In genomic region chr11:494761-495536, GRCh38 we compare ENCODE assay signal across 16 cellular contexts. TPM values are rescaled to one million over a fixed set of nuclear protein-coding genes. Genes with fewer than 3 reads are reported as not detected.
DNase-seq lines count a peak whose midpoint lies in the region; ATAC-seq and TF ChIP-seq lines count a peak whose summit lies in the region.
"Had no signal": no experiment of that assay in that cellular context is flagged by ENCODE, and none has a peak within 500 bp of the region (broad histone marks: within the 10 kb centered on the region; RNA-seq: fewer than 3 reads in every experiment).

No MANE protein-coding gene starts in this region.

- peaks cover 55% of the 10 kb centered on the region for H3K36me3 ChIP-seq in RWPE2 (ENCODE audit: low read depth)
- peaks cover 8 to 90% of the 10 kb centered on the region in 2 donors for H3K36me3 ChIP-seq in psoas muscle (ENCODE audit: insufficient read depth in 1 of 2, low read depth in 1 of 2)

- H3K4me3 Mint-ChIP-seq in glutamatergic neuron (ENCODE audit: unreplicated experiment), result no peak overlapping the region
- H3K4me3 Mint-ChIP-seq in naive thymus-derived CD8-positive, alpha-beta T cell, result no peak overlapping the region
- H3K4me3 Mint-ChIP-seq: CD4-positive, alpha-beta memory T cell; memory B cell; T-helper 17 cell had no signal

- no peaks in the 10 kb centered on the region for H3K9me3 ChIP-seq in RWPE2 (ENCODE audit: severe bottlenecking)
- H3K9me3 ChIP-seq in psoas muscle, result no peaks in the 10 kb centered on the region
- H3K9me3 ChIP-seq: stomach had no signal

- peaks cover 24% of the 10 kb centered on the region for H3K9me3 Mint-ChIP-seq in glutamatergic neuron (ENCODE audit: unreplicated experiment)
- H3K9me3 Mint-ChIP-seq in naive thymus-derived CD8-positive, alpha-beta T cell, result no peaks in the 10 kb centered on the region
- H3K9me3 Mint-ChIP-seq: CD4-positive, alpha-beta memory T cell; memory B cell had no signal

- ATAC-seq in RWPE2 (ENCODE audit: low read depth), result no peak; the same call in 2 of the 3 replicates
- peak; percentile 38 to 75 (median 62) for ATAC-seq in psoas muscle
- ATAC-seq in naive thymus-derived CD8-positive, alpha-beta T cell, result no peak
- ATAC-seq in GM21723 (IDR thresholded peaks at IDR 0.05; ENCODE audit: unreplicated experiment), result no peak
- ATAC-seq in GM18861 (IDR thresholded peaks at IDR 0.05; ENCODE audit: unreplicated experiment), result no peak
- ATAC-seq: T-helper 17 cell had no signal

- H3K27ac ChIP-seq in RWPE2 (ENCODE audit: poor library complexity, severe bottlenecking) (no peak overlapping the region), psoas muscle (peak overlapping the region; percentile 46)
- H3K27ac ChIP-seq: epithelial cell of prostate, stomach had no signal

- peaks cover 25% of the 10 kb centered on the region for H3K27me3 Mint-ChIP-seq in glutamatergic neuron (ENCODE audit: unreplicated experiment)
- H3K27me3 Mint-ChIP-seq in naive thymus-derived CD8-positive, alpha-beta T cell, result no peaks in the 10 kb centered on the region
- H3K27me3 Mint-ChIP-seq: CD4-positive, alpha-beta memory T cell; memory B cell; T-helper 17 cell had no signal

- peak overlapping the region; percentile 43 for H3K27ac Mint-ChIP-seq in glutamatergic neuron (ENCODE audit: unreplicated experiment)
- peak overlapping the region in 4 of 10 donors; percentile 48 to 76 (median 64) for H3K27ac Mint-ChIP-seq in naive thymus-derived CD8-positive, alpha-beta T cell
- H3K27ac Mint-ChIP-seq: memory B cell, T-helper 17 cell had no signal

- H3K4me1 ChIP-seq in RWPE2 (ENCODE audit: insufficient read depth, poor library complexity, severe bottlenecking) (no peaks in the 10 kb centered on the region), psoas muscle (no peaks in the 10 kb centered on the region)
- H3K4me1 ChIP-seq: stomach had no signal

- intact Hi-C loops in psoas muscle (cut with DNase I), result loop anchor here in 1 of 2 donors (5.0 kb wide), 1 partner anchor 38 kb away; no protein-coding TSS in a partner anchor

- peaks cover 4% of the 10 kb centered on the region for H3K4me1 Mint-ChIP-seq in glutamatergic neuron (ENCODE audit: low read depth, unreplicated experiment)
- peaks cover 0 to 9% (median 4%) of the 10 kb centered on the region in 4 donors for H3K4me1 Mint-ChIP-seq in naive thymus-derived CD8-positive, alpha-beta T cell

- POLR2A ChIA-PET in naive thymus-derived CD8-positive, alpha-beta T cell (lab: Charles Lee), result interaction anchor here (0.7 to 0.9 kb wide), 4 partner anchors 8 to 55 kb away, joined by 3 to 4 read pairs (median 3); no protein-coding TSS in a partner anchor

- H3K4me3 ChIP-seq in RWPE2 (ENCODE audit: severe bottlenecking) (no peak overlapping the region), psoas muscle (no peak overlapping the region)
- H3K4me3 ChIP-seq: stomach had no signal

- WGBS in psoas muscle, 3 donors, result 47 to 62% (median 59%) methylated on average over 29 to 37 of the region's 37 CpGs

- H3K36me3 Mint-ChIP-seq in glutamatergic neuron (ENCODE audit: unreplicated experiment), result peaks cover 17% of the 10 kb centered on the region
- H3K36me3 Mint-ChIP-seq in naive thymus-derived CD8-positive, alpha-beta T cell, result peaks cover 0 to 50% (median 10%) of the 10 kb centered on the region in 3 donors

- DNase-seq in DMS53 treated with DMSO at 0.1 percent for 48 hours (lab: John Stamatoyannopoulos, UW; ENCODE audit: unreplicated experiment) (peak; percentile 92), RWPE2 (ENCODE audit: low spot score) (peak; percentile 70), glutamatergic neuron (peak; percentile 31), psoas muscle (peak; percentile 54 to 57)
- DNase-seq in naive thymus-derived CD8-positive, alpha-beta T cell, result no peak
- DNase-seq: activated effector memory CD4-positive, alpha-beta T cell treated with anti-CD3 and anti-CD28 coated beads, Interleukin-2, amount 50 U/mL, for 16 hours; MM.1S; NCI-H226; retina; stomach; T-helper 17 cell had no signal

- TF ChIP-seq CTCF in RWPE2 (IDR thresholded peaks at IDR 0.05; ENCODE audit: poor library complexity, severe bottlenecking) (no peak), glutamatergic neuron (IDR thresholded peaks at IDR 0.05; ENCODE audit: partially characterized antibody, unreplicated experiment) (no peak), psoas muscle (IDR thresholded peaks at IDR 0.05) (no peak)

- no peaks in the 10 kb centered on the region for H3K27me3 ChIP-seq in RWPE2 (ENCODE audit: insufficient read depth, poor library complexity, severe bottlenecking)
- H3K27me3 ChIP-seq in psoas muscle (ENCODE audit: insufficient read depth in 3 of 3, low read length in 2 of 3), result no peaks in the 10 kb centered on the region
- H3K27me3 ChIP-seq: stomach had no signal

RNA-seq across cellular contexts. Expression of gene RNH1, which starts 12.1 kb away (rescaled TPM):
- total RNA-seq in glutamatergic neuron (ENCODE audit: unreplicated experiment) (85.9 TPM), psoas muscle (100 to 1,000 TPM; 103 to 145 (median 113) TPM)
- polyA plus RNA-seq in psoas muscle, result 100 to 1,000 TPM; 105 to 181 (median 105) TPM
- total RNA-seq in naive thymus-derived CD8-positive, alpha-beta T cell, result 100 to 1,000 TPM; 102 to 107 TPM
- 100 to 1,000 TPM; 152 to 198 (median 170) TPM for polyA plus RNA-seq in naive thymus-derived CD8-positive, alpha-beta T cell

RNA-seq across cellular contexts. Expression of gene HRAS, which starts 40.4 kb away (rescaled TPM):
- total RNA-seq in glutamatergic neuron (ENCODE audit: unreplicated experiment) (140 TPM), psoas muscle (10 to 100 TPM; 43.6 to 74.7 (median 53.9) TPM)
- polyA plus RNA-seq in psoas muscle, result 10 to 100 TPM; 53.9 to 76.2 (median 66.3) TPM
- total RNA-seq in naive thymus-derived CD8-positive, alpha-beta T cell, result 10 to 100 TPM; 36.2 to 40.7 TPM
- 10 to 100 TPM in 2 of 3 donors, 1 to 10 TPM in 1; 8.6 to 26.7 (median 15.3) TPM for polyA plus RNA-seq in naive thymus-derived CD8-positive, alpha-beta T cell

RNA-seq across cellular contexts. Expression of gene LRRC56, which starts 42.4 kb away (rescaled TPM):
- total RNA-seq in glutamatergic neuron (ENCODE audit: unreplicated experiment), result 2.6 TPM
- under 1 TPM; 0.30 to 0.84 (median 0.55) TPM for total RNA-seq in psoas muscle
- polyA plus RNA-seq in psoas muscle, result under 1 TPM in 2 of 3 donors, not detected in 1; 0.39 to 0.61 TPM
- total RNA-seq in naive thymus-derived CD8-positive, alpha-beta T cell, result 1 to 10 TPM; 4.4 to 5.2 TPM
- 1 to 10 TPM in 1 of 3 donors, under 1 TPM in 2; 0.32 to 1.1 (median 0.44) TPM for polyA plus RNA-seq in naive thymus-derived CD8-positive, alpha-beta T cell

RNA-seq across cellular contexts. Expression of gene PTDSS2, which starts 44.9 kb away (rescaled TPM):
- total RNA-seq in glutamatergic neuron (ENCODE audit: unreplicated experiment) (123 TPM), psoas muscle (10 to 100 TPM; 15.8 to 21.1 (median 20.3) TPM)
- polyA plus RNA-seq in psoas muscle, result 10 to 100 TPM; 11.8 to 26.0 (median 15.4) TPM
- total RNA-seq in naive thymus-derived CD8-positive, alpha-beta T cell, result 10 to 100 TPM; 25.9 to 30.2 TPM
- 10 to 100 TPM in 2 of 3 donors, 1 to 10 TPM in 1; 9.0 to 13.0 (median 11.6) TPM for polyA plus RNA-seq in naive thymus-derived CD8-positive, alpha-beta T cell

RNA-seq across cellular contexts. Expression of gene ANO9, which starts 53.1 kb away (rescaled TPM):
- 1.8 TPM for total RNA-seq in glutamatergic neuron (ENCODE audit: unreplicated experiment)
- under 1 TPM in 3 of 4 donors, not detected in 1; 0.09 to 0.59 (median 0.46) TPM for total RNA-seq in psoas muscle
- under 1 TPM; 0.10 to 0.15 (median 0.10) TPM for polyA plus RNA-seq in psoas muscle
- total RNA-seq in naive thymus-derived CD8-positive, alpha-beta T cell, result 10 to 100 TPM; 70.1 to 78.6 TPM
- polyA plus RNA-seq in naive thymus-derived CD8-positive, alpha-beta T cell, result 1 to 10 TPM; 4.8 to 8.6 (median 7.3) TPM

Comparison
In these comparisons a context has a peak if more than half of its experiments do, and no peak if none do; other contexts are left out.
1. DNase-seq: peak in DMS53 treated with DMSO at 0.1 percent for 48 hours (single experiment), RWPE2 (single experiment), glutamatergic neuron (single experiment) and psoas muscle (2 of 2); none in naive thymus-derived CD8-positive, alpha-beta T cell (0 of 10).
2. ATAC-seq: peak in psoas muscle (4 of 4); none in RWPE2 (single experiment), naive thymus-derived CD8-positive, alpha-beta T cell (0 of 2), GM21723 (single experiment) and GM18861 (single experiment).